10 cellular contexts compared by ENCODE assay signal in the genomic region with DNA sequence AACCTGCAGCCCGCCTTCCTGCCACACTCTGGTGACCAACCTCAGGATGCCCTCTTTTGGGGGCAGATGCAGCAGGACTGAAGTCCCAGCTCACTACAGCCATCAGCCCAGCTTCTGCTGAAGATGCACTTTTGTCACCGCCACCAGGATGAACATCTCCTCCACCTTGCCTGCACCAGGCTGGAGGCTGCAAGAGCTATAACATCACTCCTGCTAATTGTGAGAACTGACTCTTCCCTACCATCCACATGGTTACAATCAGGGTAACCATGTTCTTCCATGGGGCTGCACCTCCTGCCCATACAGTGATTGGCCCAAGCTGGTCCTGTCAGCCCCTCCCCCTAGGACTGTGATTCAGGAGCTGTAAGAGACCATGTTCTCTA. TPM values are rescaled to one million over a fixed set of nuclear protein-coding genes. Genes with fewer than 3 reads are reported as not detected.
DNase-seq lines count a peak whose midpoint lies in the region; ATAC-seq and TF ChIP-seq lines count a peak whose summit lies in the region.
"Had no signal": no experiment of that assay in that cellular context is flagged by ENCODE, and none has a peak within 500 bp of the region (broad histone marks: within the 10 kb centered on the region; RNA-seq: fewer than 3 reads in every experiment).

No MANE protein-coding gene starts in this region.

- H3K27ac Mint-ChIP-seq in CD4-positive, alpha-beta T cell: peak overlapping the region; percentile 83
- H3K27ac Mint-ChIP-seq in H9 (peak overlapping the region in 1 of 3 experiments; percentile 86; a peak in 3 of 7 replicates), nephron (peak overlapping the region; percentile 64 to 83 (median 73))
- peak overlapping the region; percentile 76 for H3K27ac Mint-ChIP-seq in activated naive CD8-positive, alpha-beta T cell treated with anti-CD3 and anti-CD28 coated beads for 36 hours

- peaks cover 18% of the 10 kb centered on the region for H3K23me2 ChIP-seq in H9 (ENCODE audit: insufficient read length, low read depth, low read length, poor library complexity, severe bottlenecking)

- H3K4ac ChIP-seq in H9 (ENCODE audit: low read depth, low read length): no peak overlapping the region

- H3K9ac ChIP-seq in H9 (ENCODE audit: extremely low read depth, insufficient read length, low read length): no peak overlapping the region

- peak overlapping the region; percentile 86 for H3K4me3 Mint-ChIP-seq in CD4-positive, alpha-beta T cell
- H3K4me3 Mint-ChIP-seq in H9 (peak overlapping the region; percentile 81), nephron (peak overlapping the region; percentile 83 to 92 (median 85))
- peak overlapping the region; percentile 84 for H3K4me3 Mint-ChIP-seq in activated naive CD8-positive, alpha-beta T cell treated with anti-CD3 and anti-CD28 coated beads for 36 hours

- H3K14ac ChIP-seq in H9 (ENCODE audit: insufficient read depth, low read length): no peak overlapping the region

- no peak overlapping the region for H3T11ph ChIP-seq in H9 (ENCODE audit: low read length)

- H3K27me3 Mint-ChIP-seq in CD4-positive, alpha-beta T cell: no peaks in the 10 kb centered on the region
- H3K27me3 Mint-ChIP-seq in H9 (ENCODE audit: low read depth): peaks cover 4% of the 10 kb centered on the region
- no peaks in the 10 kb centered on the region for H3K27me3 Mint-ChIP-seq in activated naive CD8-positive, alpha-beta T cell treated with anti-CD3 and anti-CD28 coated beads for 36 hours
- peaks cover 3% of the 10 kb centered on the region for H3K27me3 Mint-ChIP-seq in nephron (ENCODE audit: low read depth)

- peak overlapping the region; percentile 88 for H3K27ac ChIP-seq in CD4-positive, alpha-beta T cell (ENCODE audit: low read depth, low read length)
- no peak overlapping the region for H3K27ac ChIP-seq in H9 (ENCODE audit: insufficient read length, low read depth, low read length)

- no peak overlapping the region for H3K4me2 ChIP-seq in H9 (ENCODE audit: insufficient read depth, insufficient read length, low read length)

- no peaks in the 10 kb centered on the region for H3K9me3 Mint-ChIP-seq in CD4-positive, alpha-beta T cell
- H3K9me3 Mint-ChIP-seq in H9 (no peaks in the 10 kb centered on the region), nephron (no peaks in the 10 kb centered on the region)
- H3K9me3 Mint-ChIP-seq in activated naive CD8-positive, alpha-beta T cell treated with anti-CD3 and anti-CD28 coated beads for 36 hours: no peaks in the 10 kb centered on the region

- no peak overlapping the region for H2AK5ac ChIP-seq in H9 (ENCODE audit: insufficient read length, low read length)

- H2BK15ac ChIP-seq in H9 (ENCODE audit: low read depth, low read length): no peak overlapping the region

- H3K23ac ChIP-seq in H9 (ENCODE audit: insufficient read length, low read depth, low read length): no peak overlapping the region

- H3K4me1 ChIP-seq in H9 (ENCODE audit: insufficient read depth, low read length): no peaks in the 10 kb centered on the region; the same call in 1 of the 2 replicates

- POLR2A ChIA-PET in CD4-positive, alpha-beta T cell (lab: Charles Lee): interaction anchor here (1.0 to 3.3 kb wide), 9 partner anchors 8 to 447 kb away, joined by 3 to 28 read pairs (median 10); a partner anchor contains a TSS

- no peak for ATAC-seq in CD4-positive, alpha-beta T cell (ENCODE audit: poor library complexity)
- no peak for ATAC-seq in GM21786 (IDR thresholded peaks at IDR 0.05; ENCODE audit: unreplicated experiment)
- no peak for ATAC-seq in HG02970 (IDR thresholded peaks at IDR 0.05; ENCODE audit: low FRiP score, unreplicated experiment)

- no peak overlapping the region for H2BK20ac ChIP-seq in H9 (ENCODE audit: low read depth, low read length, poor library complexity, severe bottlenecking)

- no peak for TF ChIP-seq CTCF in CD4-positive, alpha-beta T cell (IDR thresholded peaks at IDR 0.05)
- TF ChIP-seq CTCF in H9 (conservative IDR thresholded peaks at IDR 0.05) (no peak), nephron (IDR thresholded peaks at IDR 0.05; ENCODE audit: unreplicated experiment in 3 of 3) (no peak)

- no peak overlapping the region for H2BK120ac ChIP-seq in H9 (ENCODE audit: low read depth, low read length, poor library complexity, severe bottlenecking)

- intact Hi-C loops in CD4-positive, alpha-beta T cell (cut with DNase I, micrococcal nuclease): loop anchor here (5.0 to 10.0 kb wide), 6 partner anchors 70 to 1710 kb away; a partner anchor contains a TSS

- peaks cover 35% of the 10 kb centered on the region for H3K4me1 Mint-ChIP-seq in CD4-positive, alpha-beta T cell (ENCODE audit: low read depth)
- peaks cover 29 to 32% of the 10 kb centered on the region in 2 experiments for H3K4me1 Mint-ChIP-seq in H9
- H3K4me1 Mint-ChIP-seq in activated naive CD8-positive, alpha-beta T cell treated with anti-CD3 and anti-CD28 coated beads for 36 hours: peaks cover 29% of the 10 kb centered on the region
- H3K4me1 Mint-ChIP-seq in nephron: peaks cover 18% of the 10 kb centered on the region

- H3K79me2 ChIP-seq in H9 (ENCODE audit: insufficient read depth, low read length): no peaks in the 10 kb centered on the region

- no peaks in the 10 kb centered on the region for H3K27me3 ChIP-seq in CD4-positive, alpha-beta T cell (ENCODE audit: control insufficient read depth, insufficient read depth, low read length)
- H3K27me3 ChIP-seq in H9 (ENCODE audit: insufficient read depth, low read length): no peaks in the 10 kb centered on the region
- H3K27me3 ChIP-seq: colonic mucosa had no signal

- DNase-seq in CD4-positive, alpha-beta T cell: no peak
- no peak for DNase-seq in H9
- no peak for DNase-seq in activated naive CD8-positive, alpha-beta T cell treated with anti-CD3 and anti-CD28 coated beads for 36 hours
- DNase-seq in NCI-H748 (lab: John Stamatoyannopoulos, UW; ENCODE audit: unreplicated experiment): no peak
- DNase-seq in NK-92 treated with Interleukin-12 subunit alpha and Interleukin-12 subunit beta, amount 100 ng/mL, for 24 hours (lab: John Stamatoyannopoulos, UW): no peak
- DNase-seq: colonic mucosa, NCI-H524 had no signal

- no peak overlapping the region for H4K8ac ChIP-seq in H9 (replicated peaks; ENCODE audit: insufficient read length, low read depth, low read length)

- H4K5ac ChIP-seq in H9 (ENCODE audit: insufficient read length, low read depth, low read length): no peak overlapping the region

- no peaks in the 10 kb centered on the region for H3K79me1 ChIP-seq in H9 (ENCODE audit: insufficient read depth, low read depth, low read length, poor library complexity, severe bottlenecking)

- no peaks in the 10 kb centered on the region for H4K20me1 ChIP-seq in H9 (ENCODE audit: control insufficient read depth, insufficient read depth, insufficient read length)

- CTCF ChIA-PET in CD4-positive, alpha-beta T cell (lab: Charles Lee): interaction anchor here (1.3 to 1.8 kb wide), 2 partner anchors 21 to 68 kb away, joined by 3 to 6 read pairs; no protein-coding TSS in a partner anchor

- no peak overlapping the region for H4K91ac ChIP-seq in H9 (ENCODE audit: insufficient read length, low read depth, low read length)

- no peaks in the 10 kb centered on the region for H3K36me3 Mint-ChIP-seq in CD4-positive, alpha-beta T cell (ENCODE audit: low read depth)
- H3K36me3 Mint-ChIP-seq in H9 (ENCODE audit: insufficient read depth in 1 of 3, low read depth in 3 of 3) (peaks cover 13 to 39% (median 15%) of the 10 kb centered on the region in 3 experiments), nephron (ENCODE audit: low read depth) (peaks cover 3% of the 10 kb centered on the region)
- peaks cover 7% of the 10 kb centered on the region for H3K36me3 Mint-ChIP-seq in activated naive CD8-positive, alpha-beta T cell treated with anti-CD3 and anti-CD28 coated beads for 36 hours

- no peak overlapping the region for H2AFZ ChIP-seq in H9 (ENCODE audit: low read length)

- no peak overlapping the region for H3K56ac ChIP-seq in H9 (ENCODE audit: insufficient read length, low read depth, low read length)

- no peaks in the 10 kb centered on the region for H3K9me3 ChIP-seq in CD4-positive, alpha-beta T cell (ENCODE audit: control insufficient read depth, low read length)
- no peaks in the 10 kb centered on the region for H3K9me3 ChIP-seq in H9 (ENCODE audit: control insufficient read depth, low read depth, low read length)
- H3K9me3 ChIP-seq: colonic mucosa had no signal

- H2BK5ac ChIP-seq in H9 (ENCODE audit: insufficient read length, low read length): no peak overlapping the region

- H2BK12ac ChIP-seq in H9 (ENCODE audit: insufficient read length, low read depth, low read length): no peak overlapping the region

- no CpG with 5 or more reads among the region's 2 CpGs for WGBS in H9 (ENCODE audit: extremely low coverage, insufficient read length, low lambda C conversion rate)

- H3K18ac ChIP-seq in H9 (ENCODE audit: insufficient read length, low read depth, low read length): no peak overlapping the region

RNA-seq across cellular contexts. Expression of a gene that starts 2.0 kb away (rescaled TPM):
- total RNA-seq in CD4-positive, alpha-beta T cell: under 1 TPM; 0.28 to 0.55 TPM
- total RNA-seq in H9 (2021): 0.46 and 0.55 TPM in 2 replicates
- total RNA-seq in activated naive CD8-positive, alpha-beta T cell treated with anti-CD3 and anti-CD28 coated beads for 36 hours: 1 to 10 TPM; 4.1 TPM

RNA-seq across cellular contexts. Expression of a gene that starts 2.6 kb away (rescaled TPM):
- under 1 TPM; 0.17 to 0.19 TPM for total RNA-seq in CD4-positive, alpha-beta T cell
- 0.24 and 0.26 TPM in 2 replicates for total RNA-seq in H9 (2021)
- under 1 TPM; 0.10 to 0.21 TPM for total RNA-seq in activated naive CD8-positive, alpha-beta T cell treated with anti-CD3 and anti-CD28 coated beads for 36 hours

RNA-seq across cellular contexts. Expression of a gene that starts 9.5 kb away (rescaled TPM):
- total RNA-seq in CD4-positive, alpha-beta T cell: 1 to 10 TPM; 8.7 to 9.2 TPM
- total RNA-seq in H9 (2021): 51.5 and 57.7 TPM in 2 replicates
- total RNA-seq in activated naive CD8-positive, alpha-beta T cell treated with anti-CD3 and anti-CD28 coated beads for 36 hours: 10 to 100 TPM; 10.7 to 12.0 TPM

RNA-seq across cellular contexts. Expression of a gene that starts 21.4 kb away (rescaled TPM):
- total RNA-seq in CD4-positive, alpha-beta T cell: 1 to 10 TPM; 1.2 to 1.6 TPM
- 57.9 and 58.7 TPM in 2 replicates for total RNA-seq in H9 (2021)
- 10 to 100 TPM; 76.1 to 79.6 TPM for total RNA-seq in activated naive CD8-positive, alpha-beta T cell treated with anti-CD3 and anti-CD28 coated beads for 36 hours

RNA-seq across cellular contexts. Expression of a gene that starts 55.4 kb away (rescaled TPM):
- total RNA-seq in CD4-positive, alpha-beta T cell: 1 to 10 TPM; 3.6 to 4.1 TPM
- 4.5 and 5.7 TPM in 2 replicates for total RNA-seq in H9 (2021)
- total RNA-seq in activated naive CD8-positive, alpha-beta T cell treated with anti-CD3 and anti-CD28 coated beads for 36 hours: 1 to 10 TPM; 6.9 to 7.3 TPM
